9 cellular contexts compared by ENCODE assay signal in the genomic region with DNA sequence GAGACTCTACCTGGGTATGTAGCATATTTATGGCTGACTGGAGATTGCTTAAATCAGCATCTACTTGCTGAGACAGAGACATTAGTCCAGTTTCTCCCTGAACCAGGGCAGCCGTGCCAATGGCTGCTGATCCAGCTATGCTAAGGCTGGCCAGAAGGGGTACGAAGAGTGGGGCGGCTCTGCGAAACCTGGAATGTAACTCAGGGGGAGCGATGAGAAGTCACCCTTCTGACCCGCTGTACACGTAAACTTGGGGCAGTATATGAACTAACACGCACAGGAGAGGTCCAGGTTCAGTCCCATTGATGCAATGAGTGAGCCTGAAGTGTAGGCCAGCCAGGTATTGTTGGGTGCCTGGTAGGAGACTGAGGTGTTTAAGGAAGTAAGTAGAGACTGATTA.
"Had no signal": no experiment of that assay in that cellular context is flagged by ENCODE, and none has a peak within 500 bp of the region (broad histone marks: within the 10 kb centered on the region; RNA-seq: fewer than 3 reads in every experiment).

No MANE protein-coding gene starts in this region.

- H3K36me3 ChIP-seq: HAP-1 had no signal

- H3K9me3 Mint-ChIP-seq: GM23338, H9, HFFc6 had no signal

- H3K27ac ChIP-seq: GM23248 had no signal

- H3K4me1 ChIP-seq: HAP-1 had no signal

- H3K4me3 ChIP-seq: GM23248, GM23338, HAP-1 had no signal

- H3K27ac Mint-ChIP-seq: GM23338, H9, HFFc6 had no signal

- H3K4me3 Mint-ChIP-seq: GM23338, H9, HFFc6 had no signal

- H3K9me3 ChIP-seq: HAP-1 had no signal

- DNase-seq: GM23248, GOT3, H7, H9, HCEC 1CT, HFFc6 had no signal

- H3K9ac ChIP-seq: GM23248 had no signal

- ATAC-seq: GM23338, HCT116 had no signal
